ENCODE assay signal across 31 cellular contexts in the genomic region with DNA sequence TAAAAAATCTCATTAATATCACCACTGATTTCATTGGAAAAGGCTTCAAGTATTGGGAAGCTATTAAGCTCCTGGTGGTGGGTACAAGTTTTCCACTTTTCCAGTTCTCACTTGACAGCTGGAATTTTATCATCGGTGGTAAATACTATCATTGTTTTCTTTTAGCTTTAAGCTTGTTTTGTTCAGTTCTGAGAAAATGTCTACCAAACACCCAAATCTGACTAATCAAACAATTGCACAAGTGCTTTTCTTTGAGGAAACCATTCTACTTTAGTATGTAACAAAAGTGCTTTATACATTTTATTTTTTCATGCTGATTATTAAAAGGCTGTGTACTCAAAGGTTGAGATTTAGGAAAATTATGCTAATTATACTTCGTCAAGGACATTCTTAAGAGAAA.
"Had no signal": no experiment of that assay in that cellular context is flagged by ENCODE, and none has a peak within 500 bp of the region (broad histone marks: within the 10 kb centered on the region; RNA-seq: fewer than 3 reads in every experiment).

No MANE protein-coding gene starts in this region.

- H3K9me3 ChIP-seq: body of pancreas, breast epithelium had no signal

- ATAC-seq: activated CD4-positive, alpha-beta T cell treated with anti-CD3 and anti-CD28 coated beads for 36 hours; activated CD4-positive, CD25-positive, alpha-beta regulatory T cell treated with anti-CD3 and anti-CD28 coated beads, Interleukin-2, amount 50 U/mL, for 24 hours; activated CD8-positive, alpha-beta memory T cell treated with anti-CD3 and anti-CD28 coated beads, Interleukin-2, amount 10 ng/mL, durations not matched to agents 7 days and 5 days; activated CD8-positive, alpha-beta T cell treated with anti-CD3 and anti-CD28 coated beads, Interleukin-2, amount 10 ng/mL, durations not matched to agents 7 days and 5 days; activated naive CD8-positive, alpha-beta T cell treated with anti-CD3 and anti-CD28 coated beads, Interleukin-2, amount 50 U/mL, for 24 hours; body of pancreas; WTC11 had no signal

- H3K27me3 ChIP-seq: body of pancreas, brain microvascular endothelial cell, breast epithelium had no signal

- H3K27ac ChIP-seq: body of pancreas, brain microvascular endothelial cell, breast epithelium, WERI-Rb-1 had no signal

- H3K4me1 ChIP-seq: breast epithelium had no signal

- H3K4me3 ChIP-seq: body of pancreas, breast epithelium had no signal

- H3K36me3 ChIP-seq: breast epithelium, WERI-Rb-1 had no signal

- DNase-seq: activated CD4-positive, alpha-beta memory T cell treated with anti-CD3 and anti-CD28 coated beads, Interleukin-2, amount 10 ng/mL, durations not matched to agents 7 days and 5 days; activated CD4-positive, alpha-beta T cell treated with anti-CD3 and anti-CD28 coated beads for 1 hour; activated CD4-positive, alpha-beta T cell treated with anti-CD3 and anti-CD28 coated beads for 36 hours; activated CD4-positive, alpha-beta T cell treated with anti-CD3 and anti-CD28 coated beads for 48 hours; activated CD4-positive, alpha-beta T cell treated with anti-CD3 and anti-CD28 coated beads, Interleukin-2, amount 10 ng/mL, durations not matched to agents 7 days and 5 days; activated CD4-positive, alpha-beta T cell treated with anti-CD3 and anti-CD28 coated beads, Interleukin-2, amount 50 U/mL, for 48 hours; activated CD4-positive, CD25-positive, alpha-beta regulatory T cell; activated CD8-positive, alpha-beta memory T cell treated with anti-CD3 and anti-CD28 coated beads for 24 hours; activated CD8-positive, alpha-beta memory T cell treated with anti-CD3 and anti-CD28 coated beads, Interleukin-2, amount 10 ng/mL, durations not matched to agents 7 days and 5 days; activated CD8-positive, alpha-beta memory T cell treated with anti-CD3 and anti-CD28 coated beads, Interleukin-2, amount 50 U/mL, for 48 hours; activated CD8-positive, alpha-beta T cell treated with anti-CD3 and anti-CD28 coated beads, Interleukin-2, amount 10 ng/mL, durations not matched to agents 7 days and 5 days; activated effector memory CD4-positive, alpha-beta T cell treated with Interleukin-2 at 50 U/mL for 16 hours; activated gamma-delta T cell; activated naive CD4-positive, alpha-beta T cell treated with anti-CD3 and anti-CD28 coated beads, Interleukin-2, amount 10 ng/mL, durations not matched to agents 7 days and 5 days; activated naive CD4-positive, alpha-beta T cell treated with Interleukin-2 at 50 U/mL for 16 hours; activated naive CD8-positive, alpha-beta T cell treated with anti-CD3 and anti-CD28 coated beads, Interleukin-2, amount 10 ng/mL, durations not matched to agents 7 days and 5 days; activated naive CD8-positive, alpha-beta T cell treated with anti-CD3 and anti-CD28 coated beads, Interleukin-2, amount 50 U/mL, for 24 hours; activated T-cell treated with anti-CD3 and anti-CD28 coated beads, Interleukin-2, amount 50 U/mL, for 24 hours; activated T-cell treated with anti-CD3 and anti-CD28 coated beads, Interleukin-2, amount 50 U/mL, for 48 hours; amniotic stem cell; aorta; body of pancreas; brain microvascular endothelial cell; central memory CD4-positive, alpha-beta T cell; T-helper 1 cell; T-helper 2 cell; T-helper 9 cell; WERI-Rb-1 had no signal
